Comparison of ENCODE assay signal across 28 cellular contexts in the genomic region with DNA sequence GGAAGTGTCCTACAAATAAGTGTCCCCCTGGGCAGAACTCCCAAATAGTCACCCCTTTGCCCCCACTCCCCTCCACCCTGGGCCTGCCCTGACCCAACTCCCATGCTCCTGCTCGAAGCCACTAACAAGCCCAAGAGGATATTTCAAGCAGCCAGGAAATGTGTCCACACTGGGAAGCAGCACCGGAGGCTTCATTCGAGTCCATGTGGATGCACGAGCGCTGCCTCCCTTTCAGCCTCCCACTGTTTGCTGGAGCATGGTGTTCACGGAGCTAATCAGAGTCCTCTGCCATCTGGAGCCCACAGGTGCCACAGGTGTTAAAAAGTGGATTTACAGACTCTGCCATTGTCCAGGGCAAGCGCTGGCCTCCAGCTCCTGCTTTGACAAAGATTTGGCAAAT.
"Had no signal": no experiment of that assay in that cellular context is flagged by ENCODE, and none has a peak within 500 bp of the region (broad histone marks: within the 10 kb centered on the region; RNA-seq: fewer than 3 reads in every experiment).

No MANE protein-coding gene starts in this region.

- H3K27ac ChIP-seq: pancreas, psoas muscle, skin epidermis, spleen, suprapubic skin, testis, tibial artery, transverse colon, upper lobe of right lung, uterus had no signal

- H3K9me3 ChIP-seq: pancreas, psoas muscle, suprapubic skin, testis, tibial artery, transverse colon, upper lobe of right lung, uterus had no signal

- H3K27ac Mint-ChIP-seq: naive thymus-derived CD4-positive, alpha-beta T cell; natural killer cell; nephron; progenitor cell of endocrine pancreas; stimulated activated memory B cell treated with anti-CD40 and anti-IgM and Interleukin-4, amounts not matched to agents 10 μg/mL and 1 μg/mL and 100 μg/mL, for 72 hours; stimulated activated naive CD8-positive, alpha-beta T cell treated with anti-CD3 and anti-CD28 coated beads, Interleukin-15, amount 100 ng/mL, for 72 hours; type B pancreatic cell had no signal

- DNase-seq: naive thymus-derived CD4-positive, alpha-beta T cell; natural killer cell; occipital lobe; right cardiac atrium; spleen; stimulated activated CD4-positive, alpha-beta T cell treated with anti-CD3 and anti-CD28 coated beads, Interleukin-12 subunit alpha, Interleukin-12 subunit beta, amount 100 ng/mL, for 4 hours; stimulated activated CD4-positive, alpha-beta T cell treated with anti-CD3 and anti-CD28 coated beads, Interleukin-1b, Interleukin-23, amount 100 ng/mL, for 48 hours; stimulated activated CD4-positive, alpha-beta T cell treated with anti-CD3 and anti-CD28 coated beads, Interleukin-4, amount 100 ng/mL, for 1 hour; stimulated activated CD4-positive, alpha-beta T cell treated with anti-CD3 and anti-CD28 coated beads, Interleukin-4, amount 100 ng/mL, for 4 hours; stimulated activated CD8-positive, alpha-beta memory T cell treated with anti-CD3 and anti-CD28 coated beads, Interleukin-4, amount 100 ng/mL, for 48 hours; stimulated activated naive CD4-positive, alpha-beta T cell; stimulated activated naive CD8-positive, alpha-beta T cell treated with anti-CD3 and anti-CD28 coated beads, Interleukin-15, amount 100 ng/mL, for 72 hours; stimulated activated naive CD8-positive, alpha-beta T cell treated with anti-CD3 and anti-CD28 coated beads, Interleukin-15, Interleukin-2, amounts not matched to agents 100 U/mL and 50 U/mL, for 24 hours; substantia nigra; testis; tibial artery; upper lobe of right lung had no signal

- H3K9me3 Mint-ChIP-seq: naive thymus-derived CD4-positive, alpha-beta T cell; natural killer cell; nephron; stimulated activated naive CD8-positive, alpha-beta T cell treated with anti-CD3 and anti-CD28 coated beads, Interleukin-15, amount 100 ng/mL, for 72 hours; type B pancreatic cell had no signal

- H3K27me3 Mint-ChIP-seq: progenitor cell of endocrine pancreas had no signal

- FAIRE-seq: pancreas had no signal

- H3K4me1 Mint-ChIP-seq: naive thymus-derived CD4-positive, alpha-beta T cell; natural killer cell; stimulated activated memory B cell treated with anti-CD40 and anti-IgM and Interleukin-4, amounts not matched to agents 10 μg/mL and 1 μg/mL and 100 μg/mL, for 72 hours; stimulated activated naive CD8-positive, alpha-beta T cell treated with anti-CD3 and anti-CD28 coated beads, Interleukin-15, amount 100 ng/mL, for 72 hours had no signal

- H3K4me3 ChIP-seq: pancreas, psoas muscle, skin epidermis, smooth muscle cell, spleen, suprapubic skin, testis, tibial artery, transverse colon, upper lobe of right lung, uterus had no signal

- H3K4me2 ChIP-seq: smooth muscle cell had no signal

- H3K36me3 Mint-ChIP-seq: naive thymus-derived CD4-positive, alpha-beta T cell; natural killer cell; stimulated activated memory B cell treated with anti-CD40 and anti-IgM and Interleukin-4, amounts not matched to agents 10 μg/mL and 1 μg/mL and 100 μg/mL, for 72 hours; type B pancreatic cell had no signal

- H3K4me3 Mint-ChIP-seq: naive thymus-derived CD4-positive, alpha-beta T cell; natural killer cell; nephron; stimulated activated memory B cell treated with anti-CD40 and anti-IgM and Interleukin-4, amounts not matched to agents 10 μg/mL and 1 μg/mL and 100 μg/mL, for 72 hours; stimulated activated naive CD8-positive, alpha-beta T cell treated with anti-CD3 and anti-CD28 coated beads, Interleukin-15, amount 100 ng/mL, for 72 hours; type B pancreatic cell had no signal

- H3K36me3 ChIP-seq: pancreas, spleen, suprapubic skin, tibial artery, transverse colon, upper lobe of right lung, uterus had no signal

- H3K4me1 ChIP-seq: pancreas, psoas muscle, spleen, suprapubic skin, testis, upper lobe of right lung, uterus had no signal

- H3K27me3 ChIP-seq: pancreas, spleen, suprapubic skin, testis, tibial artery, transverse colon, upper lobe of right lung, uterus had no signal
